Comparison of ENCODE assay signal across 8 cellular contexts in genomic region chr17:7220593-7221280, GRCh38. TPM values are rescaled to one million over a fixed set of nuclear protein-coding genes. Genes with fewer than 3 reads are reported as not detected.
A peak's percentile ranks its signal among the peaks of the same experiment; 100 is the strongest.
DNase-seq lines count a peak whose midpoint lies in the region; ATAC-seq and TF ChIP-seq lines count a peak whose summit lies in the region.

No MANE protein-coding gene starts in this region.

- H3K9me3 Mint-ChIP-seq in CD14-positive monocyte, result peaks cover 0 to 2% (median 0%) of the 10 kb centered on the region in 7 donors

- H3K4me1 ChIP-seq in HEK293 (ENCODE audit: control insufficient read depth, insufficient read depth, low read length) (peaks cover 7% of the 10 kb centered on the region; the same call in 1 of the 2 replicates), adipocyte (ENCODE audit: control insufficient read depth, insufficient read depth, low read length) (peaks cover 65% of the 10 kb centered on the region), skeletal muscle satellite cell (ENCODE audit: control insufficient read depth, insufficient read depth, low read length) (peaks cover 43% of the 10 kb centered on the region)

- H3K4me3 Mint-ChIP-seq in CD14-positive monocyte, result peak overlapping the region; percentile 96 to 98

- POLR2A ChIA-PET in HEK293 (lab: Yijun Ruan, JAX), result interaction anchor here (0.5 to 9.8 kb wide), 18 partner anchors 13 to 937 kb away, joined by 3 to 284 read pairs (median 6); partner anchors contain the start of genes CTDNEP1, DVL2, ELP5 and GABARAP

- H3K36me3 ChIP-seq in HEK293 (ENCODE audit: control insufficient read depth in 2 of 2, insufficient read depth in 1 of 2, low read length in 2 of 2) (peaks cover 20 to 48% of the 10 kb centered on the region in 2 experiments; a peak in 2 of 3 replicates), adipocyte (ENCODE audit: control insufficient read depth, insufficient read depth, low read length, severe bottlenecking) (peaks cover 40% of the 10 kb centered on the region), skeletal muscle satellite cell (ENCODE audit: insufficient read depth, low read length) (peaks cover 39% of the 10 kb centered on the region)

- peak overlapping the region; percentile 89 to 97 (median 94) for H3K27ac Mint-ChIP-seq in CD14-positive monocyte

- peaks cover 53% of the 10 kb centered on the region for H3K4me1 Mint-ChIP-seq in CD14-positive monocyte

- H3K27me3 ChIP-seq in adipocyte (replicated peaks; ENCODE audit: control insufficient read depth, insufficient read depth, low read length), result no peaks in the 10 kb centered on the region
- no peaks in the 10 kb centered on the region for H3K27me3 ChIP-seq in skeletal muscle satellite cell (ENCODE audit: control insufficient read depth, insufficient read depth, low read length)

- DNase-seq in CD14-positive monocyte (ENCODE audit: low spot score) (no peak), adipocyte (ENCODE audit: low read depth) (peak; percentile 68), hepatic stellate cell (ENCODE audit: low spot score) (peak; percentile 74), cerebellar nuclear complex (lab: John Stamatoyannopoulos, UW) (no peak)

- H3K9ac ChIP-seq in adipocyte (ENCODE audit: low read length) (peak overlapping the region; percentile 98), skeletal muscle satellite cell (ENCODE audit: low read depth, low read length) (peak overlapping the region; percentile 93)

- H3K36me3 Mint-ChIP-seq in CD14-positive monocyte, result peaks cover 39 to 45% of the 10 kb centered on the region in 2 donors

- H3K9me3 ChIP-seq in HEK293 (ENCODE audit: control insufficient read depth, insufficient read depth, low read depth, low read length) (no peaks in the 10 kb centered on the region), adipocyte (ENCODE audit: control insufficient read depth, low read length) (no peaks in the 10 kb centered on the region), skeletal muscle satellite cell (replicated peaks; ENCODE audit: low read length) (no peaks in the 10 kb centered on the region)

- peak overlapping the region; percentile 90 for H3K4me2 ChIP-seq in skeletal muscle satellite cell (ENCODE audit: low read length)

- peak overlapping the region; percentile 83; the same call in 1 of the 2 replicates for H3K27ac ChIP-seq in HEK293 (ENCODE audit: extremely low read depth, low read depth, low read length)

- H3K4me3 ChIP-seq in HEK293 (ENCODE audit: low read depth, low read length) (peak overlapping the region; percentile 83), adipocyte (ENCODE audit: low read length) (peak overlapping the region; percentile 92), skeletal muscle satellite cell (ENCODE audit: low read length) (peak overlapping the region; percentile 95)

- peak; percentile 61 for TF ChIP-seq CTCF in CD14-positive monocyte (IDR thresholded peaks at IDR 0.05)
- peak; percentile 69 for TF ChIP-seq CTCF in HEK293 (tag by site-specific recombination; IDR thresholded peaks at IDR 0.05)

- H3K27me3 Mint-ChIP-seq in CD14-positive monocyte (ENCODE audit: low read depth in 3 of 3), result peaks cover 0 to 2% (median 2%) of the 10 kb centered on the region in 3 donors

- peak; percentile 26; the same call in 1 of the 2 replicates for TF ChIP-seq POLR2A in Raji (IDR thresholded peaks at IDR 0.05; ENCODE audit: insufficient read depth, low read depth, low read length)

- no peak for ATAC-seq in GM21786 (IDR thresholded peaks at IDR 0.05; ENCODE audit: unreplicated experiment)

- CTCF ChIA-PET in HEK293 (lab: Yijun Ruan, JAX), result interaction anchor here (0.6 to 4.2 kb wide), 17 partner anchors 10 to 174 kb away, joined by 3 to 34 read pairs (median 6); partner anchors contain the start of genes DVL2, GABARAP, PHF23 and SLC2A4

- intact Hi-C loops in CD14-positive monocyte (cut with micrococcal nuclease), result loop anchor here (2.0 to 5.0 kb wide), 2 partner anchors 16 to 77 kb away; no protein-coding TSS in a partner anchor

TF ChIP-seq in HEK293, 187 proteins besides CTCF, POLR2A, EP300 and RAD21 (continues in another document):
- no peak for TF ChIP-seq ZNF169 (tag by site-specific recombination; IDR thresholded peaks at IDR 0.05)
- TF ChIP-seq ZNF530 (tag by site-specific recombination; IDR thresholded peaks at IDR 0.05; ENCODE audit: low read depth), result no peak
- TF ChIP-seq TSHZ1 (tag by site-specific recombination; IDR thresholded peaks at IDR 0.05; ENCODE audit: borderline replicate concordance), result no peak
- TF ChIP-seq ZNF501 (tag by site-specific recombination; IDR thresholded peaks at IDR 0.05), result 0 out of 2 replicates have a peak, but pooled peaks have one; percentile 13
- no peak for TF ChIP-seq ZNF488 (tag by site-specific recombination; IDR thresholded peaks at IDR 0.05)
- TF ChIP-seq ZNF561 (tag by site-specific recombination; IDR thresholded peaks at IDR 0.05; ENCODE audit: borderline replicate concordance), result no peak
- no peak for TF ChIP-seq GLI2 (tag by site-specific recombination; IDR thresholded peaks at IDR 0.05; ENCODE audit: borderline replicate concordance, low read depth)
- peak; percentile 69 for TF ChIP-seq ZNF654 (tag by site-specific recombination; IDR thresholded peaks at IDR 0.05; ENCODE audit: low read depth)
- no peak for TF ChIP-seq ZNF548 (tag by site-specific recombination; IDR thresholded peaks at IDR 0.05)
- no peak for TF ChIP-seq PRDM6 (tag by site-specific recombination; IDR thresholded peaks at IDR 0.05)

RNA-seq across cellular contexts. Expression of gene ACADVL, which starts 1.0 kb away (rescaled TPM):
- 100 to 1,000 TPM; 152 to 154 TPM for polyA plus RNA-seq in CD14-positive monocyte
- total RNA-seq in skeletal muscle satellite cell (2012; rRNA removed), result 154 and 198 TPM in 2 replicates

RNA-seq across cellular contexts. Expression of gene DLG4, which starts 1.1 kb away (rescaled TPM):
- under 1 TPM; 0.37 to 0.39 TPM for polyA plus RNA-seq in CD14-positive monocyte
- 10.1 and 11.6 TPM in 2 replicates for total RNA-seq in skeletal muscle satellite cell (2012; rRNA removed)

RNA-seq across cellular contexts. Expression of gene DVL2, which starts 13.6 kb away (rescaled TPM):
- 1 to 10 TPM; 7.0 to 7.8 TPM for polyA plus RNA-seq in CD14-positive monocyte
- total RNA-seq in skeletal muscle satellite cell (2012; rRNA removed), result 34.5 and 67.7 TPM in 2 replicates

RNA-seq across cellular contexts. Expression of gene PHF23, which starts 18.5 kb away (rescaled TPM):
- polyA plus RNA-seq in CD14-positive monocyte, result 10 to 100 TPM; 12.0 to 12.9 TPM
- 37.0 and 46.1 TPM in 2 replicates for total RNA-seq in skeletal muscle satellite cell (2012; rRNA removed)

RNA-seq across cellular contexts. Expression of gene GABARAP, which starts 21.5 kb away (rescaled TPM):
- polyA plus RNA-seq in CD14-positive monocyte, result 1,000 to 10,000 TPM; 2,814 to 2,937 TPM
- total RNA-seq in skeletal muscle satellite cell (2012; rRNA removed), result 146 and 224 TPM in 2 replicates

Comparison
In these comparisons a context has a peak if more than half of its experiments do, and no peak if none do; other contexts are left out.
1. DNase-seq: peak in adipocyte (single experiment) and hepatic stellate cell (single experiment); none in CD14-positive monocyte (single experiment) and cerebellar nuclear complex (0 of 2).
2. Peak in every context shown above with its lines, with median percentiles within 50 percentile points of each other: H3K4me3 ChIP-seq.